25 cellular contexts compared by ENCODE assay signal in genomic region chr11:99822846-99823565, GRCh38.
A peak's percentile ranks its signal among the peaks of the same experiment; 100 is the strongest.
DNase-seq lines count a peak whose midpoint lies in the region; ATAC-seq, FAIRE-seq and TF ChIP-seq lines count a peak whose summit lies in the region.
"Had no signal": no experiment of that assay in that cellular context is flagged by ENCODE, and none has a peak within 500 bp of the region (broad histone marks: within the 10 kb centered on the region; RNA-seq: fewer than 3 reads in every experiment).

No MANE protein-coding gene starts in this region.

- no peaks in the 10 kb centered on the region for H3K4me1 ChIP-seq in astrocyte (ENCODE audit: insufficient read depth, low read length)
- H3K4me1 ChIP-seq: adrenal gland, heart right ventricle, thyroid gland had no signal

- peak overlapping the region; percentile 38 for H3K27ac Mint-ChIP-seq in astrocyte (ENCODE audit: unreplicated experiment)
- H3K27ac Mint-ChIP-seq: immature natural killer cell; stimulated activated naive CD8-positive, alpha-beta T cell treated with anti-CD3 and anti-CD28 coated beads, Interleukin-15, amount 100 ng/mL, for 72 hours; T-helper 17 cell had no signal

- DNase-seq in M059J (ENCODE audit: low read depth) (peak; percentile 61), astrocyte (ENCODE audit: low read depth) (peak; percentile 6), iPS-NIHi11 (ENCODE audit: low spot score) (peak; percentile 3), cardiac septum (ENCODE audit: low spot score) (no peak), dedifferentiated amniotic fluid mesenchymal stem cell (ENCODE audit: extremely low spot score) (no peak)
- no peak for DNase-seq in activated CD4-positive, alpha-beta T cell treated with anti-CD3 and anti-CD28 coated beads, Interleukin-2, amount 50 U/mL, for 4 hours
- DNase-seq: activated CD4-positive, alpha-beta T cell treated with anti-CD3 and anti-CD28 coated beads for 4 hours; activated T-cell treated with anti-CD3 and anti-CD28 coated beads, Interleukin-2, amount 50 U/mL, for 4 hours; adrenal gland; erythroblast; heart right ventricle; immature natural killer cell; KG1; NCI-H1694 treated with DMSO at 0.1 percent for 48 hours; NCI-H2227 treated with DMSO at 0.1 percent for 48 hours; NCI-H748 treated with DMSO at 0.1 percent for 48 hours; stimulated activated CD4-positive, alpha-beta T cell treated with anti-CD3 and anti-CD28 coated beads, Interleukin-15, amount 100 ng/mL, for 24 hours; stimulated activated naive CD8-positive, alpha-beta T cell treated with anti-CD3 and anti-CD28 coated beads, Interleukin-15, amount 100 ng/mL, for 72 hours; T-helper 17 cell had no signal

- no peak for FAIRE-seq in astrocyte (lab: Jason Lieb, UNC)

- no peak for TF ChIP-seq CTCF in astrocyte (IDR thresholded peaks at IDR 0.05; ENCODE audit: insufficient read depth, low read depth, low read length)

- ATAC-seq in GM19351 (IDR thresholded peaks at IDR 0.05; ENCODE audit: unreplicated experiment), result no peak
- ATAC-seq: activated T-cell treated with anti-CD3 and anti-CD28 coated beads, Interleukin-2, amount 50 U/mL, for 4 hours; heart right ventricle; sciatic nerve; stimulated activated naive CD8-positive, alpha-beta T cell treated with anti-CD3 and anti-CD28 coated beads, Interleukin-15, amount 100 ng/mL, for 72 hours; T-helper 17 cell had no signal

- no peaks in the 10 kb centered on the region for H3K27me3 Mint-ChIP-seq in astrocyte (ENCODE audit: low read depth, unreplicated experiment)
- H3K27me3 Mint-ChIP-seq: central memory CD8-positive, alpha-beta T cell; stimulated activated naive CD8-positive, alpha-beta T cell treated with anti-CD3 and anti-CD28 coated beads, Interleukin-15, amount 100 ng/mL, for 72 hours; T-helper 17 cell had no signal

- H3K27me3 ChIP-seq in astrocyte (ENCODE audit: insufficient read depth, low read length), result no peaks in the 10 kb centered on the region
- H3K27me3 ChIP-seq: adrenal gland, heart right ventricle, thyroid gland had no signal

- peak overlapping the region; percentile 61 for H3K27ac ChIP-seq in astrocyte (ENCODE audit: low read depth, low read length)
- H3K27ac ChIP-seq: adrenal gland, heart right ventricle, SK-N-MC, thyroid gland had no signal

- no peaks in the 10 kb centered on the region for H3K36me3 Mint-ChIP-seq in astrocyte (ENCODE audit: low read depth, unreplicated experiment)

- peaks cover 2% of the 10 kb centered on the region for H3K4me1 Mint-ChIP-seq in astrocyte (ENCODE audit: low read depth, unreplicated experiment)
- H3K4me1 Mint-ChIP-seq: central memory CD8-positive, alpha-beta T cell; immature natural killer cell; neural crest cell; stimulated activated naive CD8-positive, alpha-beta T cell treated with anti-CD3 and anti-CD28 coated beads, Interleukin-15, amount 100 ng/mL, for 72 hours; T-helper 17 cell had no signal

- intact Hi-C loops in cardiac septum (cut with DNase I), result no loop called here

- H3K4me3 Mint-ChIP-seq in astrocyte (ENCODE audit: unreplicated experiment), result no peak overlapping the region
- H3K4me3 Mint-ChIP-seq: activated T-cell treated with anti-CD3 and anti-CD28 coated beads, Interleukin-2, amount 50 U/mL, for 4 hours; central memory CD8-positive, alpha-beta T cell; immature natural killer cell; neural crest cell; stimulated activated naive CD8-positive, alpha-beta T cell treated with anti-CD3 and anti-CD28 coated beads, Interleukin-15, amount 100 ng/mL, for 72 hours; T-helper 17 cell had no signal

- no peaks in the 10 kb centered on the region for H3K36me3 ChIP-seq in astrocyte (ENCODE audit: insufficient read depth, low read length)
- H3K36me3 ChIP-seq: adrenal gland, heart right ventricle, thyroid gland had no signal

- H3K4me2 ChIP-seq in astrocyte (ENCODE audit: low read length), result peak overlapping the region; percentile 42

- H3K79me2 ChIP-seq in astrocyte (ENCODE audit: insufficient read depth, low read length), result no peaks in the 10 kb centered on the region

- no peaks in the 10 kb centered on the region for H4K20me1 ChIP-seq in astrocyte (ENCODE audit: insufficient read depth, low read length)

- no peak overlapping the region for H3K9ac ChIP-seq in astrocyte (ENCODE audit: low read length)

- no peak overlapping the region for H3K4me3 ChIP-seq in astrocyte (ENCODE audit: insufficient read depth, low read depth, low read length)
- H3K4me3 ChIP-seq: adrenal gland, heart right ventricle, SK-N-MC, thyroid gland had no signal

- H3K9me3 ChIP-seq in astrocyte (ENCODE audit: insufficient read depth, low read depth, low read length), result no peaks in the 10 kb centered on the region
- H3K9me3 ChIP-seq: thyroid gland had no signal

- H2AFZ ChIP-seq in astrocyte (ENCODE audit: low read depth, low read length), result peak overlapping the region; percentile 15

- H3K9me3 Mint-ChIP-seq in astrocyte (ENCODE audit: unreplicated experiment), result no peaks in the 10 kb centered on the region

Comparison
In these comparisons a context has a peak if more than half of its experiments do, and no peak if none do; other contexts are left out.
1. DNase-seq: peak in M059J (single experiment), astrocyte (single experiment) and iPS-NIHi11 (single experiment); none in activated CD4-positive, alpha-beta T cell treated with anti-CD3 and anti-CD28 coated beads, Interleukin-2, amount 50 U/mL, for 4 hours (0 of 2), cardiac septum (single experiment) and dedifferentiated amniotic fluid mesenchymal stem cell (single experiment).